Comparison of ENCODE assay signal across 24 cellular contexts in the genomic region with DNA sequence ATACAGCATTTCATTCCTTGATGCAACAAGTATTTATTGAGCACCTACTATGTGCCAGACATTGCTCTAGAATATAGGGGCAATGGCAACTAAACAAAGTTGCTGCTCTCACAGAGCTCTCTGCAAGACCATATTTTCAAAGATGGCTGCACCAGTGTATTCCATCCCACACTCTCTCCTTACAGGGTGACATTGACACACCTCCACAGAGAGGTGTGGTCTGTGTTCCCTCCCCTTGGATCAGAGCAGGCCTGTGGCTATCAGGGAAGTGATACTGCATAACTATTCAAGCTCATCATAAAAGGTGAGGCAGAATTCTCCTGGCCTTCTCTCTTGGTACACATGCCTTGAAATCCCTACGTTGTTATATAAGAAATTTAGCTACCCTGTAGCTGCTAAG.
"Had no signal": no experiment of that assay in that cellular context is flagged by ENCODE, and none has a peak within 500 bp of the region (broad histone marks: within the 10 kb centered on the region; RNA-seq: fewer than 3 reads in every experiment).

No MANE protein-coding gene starts in this region.

- H3K79me2 ChIP-seq: hepatocyte had no signal

- H3K27ac ChIP-seq: coronary artery, esophagus muscularis mucosa, foreskin keratinocyte, gastroesophageal sphincter, heart left ventricle, hepatocyte, left lung, lower lobe of right lung had no signal

- FAIRE-seq: colon, endothelial cell of umbilical vein, frontal cortex, kidney had no signal

- H3K4me1 ChIP-seq: esophagus muscularis mucosa, foreskin keratinocyte, heart left ventricle, left lung, lower lobe of right lung had no signal

- H3K27me3 ChIP-seq: dorsolateral prefrontal cortex, esophagus muscularis mucosa, gastroesophageal sphincter, heart left ventricle, hepatocyte, left lung had no signal

- H3K36me3 ChIP-seq: esophagus muscularis mucosa, gastroesophageal sphincter, heart left ventricle, left lung, lower lobe of right lung had no signal

- ATAC-seq: foreskin keratinocyte, gastroesophageal sphincter, heart left ventricle, left lung, left ventricle myocardium superior, lower lobe of right lung had no signal

- DNase-seq: dermis blood vessel endothelial cell; dorsolateral prefrontal cortex; effector CD4-positive, alpha-beta T cell; effector memory CD4-positive, alpha-beta T cell; foreskin keratinocyte; heart left ventricle; hypothalamus; immature natural killer cell; islet precursor cell; kidney; kidney glomerular epithelial cell; left lung; left ventricle myocardium superior; lower lobe of right lung; mesenchymal stem cell; midbrain; naive B cell had no signal

- H3K4me3 ChIP-seq: coronary artery, dorsolateral prefrontal cortex, esophagus muscularis mucosa, gastroesophageal sphincter, heart left ventricle, hepatocyte, left lung, lower lobe of right lung had no signal

- H3K4me2 ChIP-seq: hepatocyte had no signal

- H3K9me3 ChIP-seq: esophagus muscularis mucosa, gastroesophageal sphincter, heart left ventricle, left lung, lower lobe of right lung had no signal

- H2AFZ ChIP-seq: hepatocyte had no signal
